Comparison of ENCODE assay signal across 1 cellular context in the genomic region with DNA sequence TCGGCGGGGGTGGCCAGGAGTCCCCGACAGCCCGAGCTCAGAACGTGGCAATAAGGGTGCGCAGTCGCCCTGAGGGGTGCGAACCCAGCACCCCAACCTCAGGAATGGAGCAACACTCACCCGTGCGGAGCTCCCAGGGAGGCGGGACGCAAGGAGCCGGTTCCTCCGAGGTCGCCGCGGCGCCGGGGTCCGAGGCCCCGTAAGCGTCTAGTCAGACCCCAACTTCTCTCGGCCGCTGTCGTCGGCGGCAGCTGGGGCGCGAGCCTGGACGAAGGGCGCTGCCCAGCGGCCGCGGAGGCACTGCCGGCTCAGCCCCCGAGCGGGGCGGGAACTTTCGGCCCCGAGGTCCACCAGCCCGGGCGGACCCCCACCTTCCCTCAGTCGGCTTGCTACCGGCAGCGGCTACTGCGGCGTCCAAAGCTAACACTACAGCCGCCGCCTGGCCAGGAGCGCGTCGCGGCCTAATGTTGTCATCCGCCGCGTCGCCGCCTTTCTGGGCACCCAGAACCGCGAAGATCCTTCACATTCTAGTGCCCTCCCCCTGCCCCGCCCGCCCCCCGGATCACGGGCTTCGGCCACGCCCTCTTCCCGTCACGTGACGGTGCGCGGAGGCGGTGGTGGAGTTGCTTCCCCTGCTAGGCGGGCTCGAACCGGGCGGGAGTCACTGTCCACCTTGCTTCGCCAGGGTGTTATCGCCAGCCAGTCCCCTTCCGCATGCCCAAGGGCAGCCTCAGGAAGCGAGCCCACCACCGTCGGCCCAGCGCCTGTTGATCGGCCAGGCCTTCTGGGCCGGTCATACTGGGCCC.
TF ChIP-seq lines count a peak whose summit lies in the region.

A gene with protein sequence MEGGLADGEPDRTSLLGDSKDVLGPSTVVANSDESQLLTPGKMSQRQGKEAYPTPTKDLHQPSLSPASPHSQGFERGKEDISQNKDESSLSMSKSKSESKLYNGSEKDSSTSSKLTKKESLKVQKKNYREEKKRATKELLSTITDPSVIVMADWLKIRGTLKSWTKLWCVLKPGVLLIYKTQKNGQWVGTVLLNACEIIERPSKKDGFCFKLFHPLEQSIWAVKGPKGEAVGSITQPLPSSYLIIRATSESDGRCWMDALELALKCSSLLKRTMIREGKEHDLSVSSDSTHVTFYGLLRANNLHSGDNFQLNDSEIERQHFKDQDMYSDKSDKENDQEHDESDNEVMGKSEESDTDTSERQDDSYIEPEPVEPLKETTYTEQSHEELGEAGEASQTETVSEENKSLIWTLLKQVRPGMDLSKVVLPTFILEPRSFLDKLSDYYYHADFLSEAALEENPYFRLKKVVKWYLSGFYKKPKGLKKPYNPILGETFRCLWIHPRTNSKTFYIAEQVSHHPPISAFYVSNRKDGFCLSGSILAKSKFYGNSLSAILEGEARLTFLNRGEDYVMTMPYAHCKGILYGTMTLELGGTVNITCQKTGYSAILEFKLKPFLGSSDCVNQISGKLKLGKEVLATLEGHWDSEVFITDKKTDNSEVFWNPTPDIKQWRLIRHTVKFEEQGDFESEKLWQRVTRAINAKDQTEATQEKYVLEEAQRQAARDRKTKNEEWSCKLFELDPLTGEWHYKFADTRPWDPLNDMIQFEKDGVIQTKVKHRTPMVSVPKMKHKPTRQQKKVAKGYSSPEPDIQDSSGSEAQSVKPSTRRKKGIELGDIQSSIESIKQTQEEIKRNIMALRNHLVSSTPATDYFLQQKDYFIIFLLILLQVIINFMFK (minus strand): TSS at position 495 of the 806 bp plus-strand sequence. CDS start 72,220 bp downstream, outside the sequence.

TF ChIP-seq in K562, 482 proteins besides CTCF, POLR2A, EP300 and RAD21 (continued from another document and continues in another):
- no peak; the same call in 1 of the 2 replicates for TF ChIP-seq KLF6 (CRISPR knock-in tag; IDR thresholded peaks at IDR 0.05; ENCODE audit: borderline replicate concordance)
- peak; percentile 82 for TF ChIP-seq L3MBTL2 (IDR thresholded peaks at IDR 0.05)
- TF ChIP-seq, protein P1, sequence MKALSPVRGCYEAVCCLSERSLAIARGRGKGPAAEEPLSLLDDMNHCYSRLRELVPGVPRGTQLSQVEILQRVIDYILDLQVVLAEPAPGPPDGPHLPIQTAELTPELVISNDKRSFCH (CRISPR knock-in tag; IDR thresholded peaks at IDR 0.05) = no peak
- TF ChIP-seq, protein P1 (tag; IDR thresholded peaks at IDR 0.05) = peak; percentile 51; the same call in 1 of the 2 replicates
- TF ChIP-seq ZBTB17 (CRISPR knock-in tag; IDR thresholded peaks at IDR 0.05) = peak; percentile 65; the same call in 1 of the 2 replicates
- peak; percentile 95 for TF ChIP-seq POLR2B (IDR thresholded peaks at IDR 0.05; ENCODE audit: low read depth, partially characterized antibody)
- peak; percentile 57; the same call in 1 of the 2 replicates for TF ChIP-seq CEBPG (CRISPR knock-in tag; IDR thresholded peaks at IDR 0.05)
- TF ChIP-seq CEBPG (tag; conservative IDR thresholded peaks at IDR 0.05 in 1 of 2, IDR thresholded peaks at IDR 0.05 in 1 of 2) = no peak
- TF ChIP-seq ARID1B (IDR thresholded peaks at IDR 0.05) = peak; percentile 59
- TF ChIP-seq SP1 (CRISPR knock-in tag; IDR thresholded peaks at IDR 0.05) = peak; percentile 64
- peak; percentile 78 for TF ChIP-seq ETV5 (CRISPR knock-in tag; IDR thresholded peaks at IDR 0.05; ENCODE audit: low read depth)
- TF ChIP-seq NFRKB (IDR thresholded peaks at IDR 0.05; ENCODE audit: low read depth) = peak; percentile 76; the same call in 1 of the 2 replicates
- TF ChIP-seq, protein P2, sequence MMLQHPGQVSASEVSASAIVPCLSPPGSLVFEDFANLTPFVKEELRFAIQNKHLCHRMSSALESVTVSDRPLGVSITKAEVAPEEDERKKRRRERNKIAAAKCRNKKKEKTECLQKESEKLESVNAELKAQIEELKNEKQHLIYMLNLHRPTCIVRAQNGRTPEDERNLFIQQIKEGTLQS (IDR thresholded peaks at IDR 0.05) = 0 out of 2 replicates have a peak, but pooled peaks have one; percentile 14
- TF ChIP-seq, protein P2 (CRISPR knock-in tag; conservative IDR thresholded peaks at IDR 0.05) = no peak
- peak; percentile 14 to 79; a peak in 1 of 4 replicates for TF ChIP-seq SIN3A (IDR thresholded peaks at IDR 0.05; ENCODE audit: borderline replicate concordance in 2 of 2, control insufficient read depth in 1 of 2, low read depth in 2 of 2, low read length in 2 of 2)
- peak; percentile 90 for TF ChIP-seq ATF1 (CRISPR knock-in tag; IDR thresholded peaks at IDR 0.05)
- TF ChIP-seq ATF1 (tag; IDR thresholded peaks at IDR 0.05) = peak; percentile 97
- TF ChIP-seq, protein P3, sequence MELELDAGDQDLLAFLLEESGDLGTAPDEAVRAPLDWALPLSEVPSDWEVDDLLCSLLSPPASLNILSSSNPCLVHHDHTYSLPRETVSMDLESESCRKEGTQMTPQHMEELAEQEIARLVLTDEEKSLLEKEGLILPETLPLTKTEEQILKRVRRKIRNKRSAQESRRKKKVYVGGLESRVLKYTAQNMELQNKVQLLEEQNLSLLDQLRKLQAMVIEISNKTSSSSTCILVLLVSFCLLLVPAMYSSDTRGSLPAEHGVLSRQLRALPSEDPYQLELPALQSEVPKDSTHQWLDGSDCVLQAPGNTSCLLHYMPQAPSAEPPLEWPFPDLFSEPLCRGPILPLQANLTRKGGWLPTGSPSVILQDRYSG (tag; conservative IDR thresholded peaks at IDR 0.05; ENCODE audit: low read depth) = peak; percentile 77
- no peak for TF ChIP-seq ZNF316 (IDR thresholded peaks at IDR 0.05)
- TF ChIP-seq KAT8 (IDR thresholded peaks at IDR 0.05; ENCODE audit: low read depth) = no peak
- peak; percentile 21; the same call in 1 of the 2 replicates for TF ChIP-seq CTBP1 (IDR thresholded peaks at IDR 0.05; ENCODE audit: borderline replicate concordance)
- TF ChIP-seq RBFOX2 (IDR thresholded peaks at IDR 0.05; ENCODE audit: low read depth, low read length) = peak; percentile 95
- TF ChIP-seq, protein P4, sequence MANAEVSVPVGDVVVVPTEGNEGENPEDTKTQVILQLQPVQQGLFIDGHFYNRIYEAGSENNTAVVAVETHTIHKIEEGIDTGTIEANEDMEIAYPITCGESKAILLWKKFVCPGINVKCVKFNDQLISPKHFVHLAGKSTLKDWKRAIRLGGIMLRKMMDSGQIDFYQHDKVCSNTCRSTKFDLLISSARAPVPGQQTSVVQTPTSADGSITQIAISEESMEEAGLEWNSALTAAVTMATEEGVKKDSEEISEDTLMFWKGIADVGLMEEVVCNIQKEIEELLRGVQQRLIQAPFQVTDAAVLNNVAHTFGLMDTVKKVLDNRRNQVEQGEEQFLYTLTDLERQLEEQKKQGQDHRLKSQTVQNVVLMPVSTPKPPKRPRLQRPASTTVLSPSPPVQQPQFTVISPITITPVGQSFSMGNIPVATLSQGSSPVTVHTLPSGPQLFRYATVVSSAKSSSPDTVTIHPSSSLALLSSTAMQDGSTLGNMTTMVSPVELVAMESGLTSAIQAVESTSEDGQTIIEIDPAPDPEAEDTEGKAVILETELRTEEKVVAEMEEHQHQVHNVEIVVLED (CRISPR knock-in tag; IDR thresholded peaks at IDR 0.05) = 0 out of 2 replicates have a peak, but pooled peaks have one; percentile 24
- peak; percentile 91 for TF ChIP-seq ZFX (CRISPR knock-in tag; IDR thresholded peaks at IDR 0.05)
- TF ChIP-seq TRIM24 (IDR thresholded peaks at IDR 0.05) = no peak
- TF ChIP-seq, protein P5, sequence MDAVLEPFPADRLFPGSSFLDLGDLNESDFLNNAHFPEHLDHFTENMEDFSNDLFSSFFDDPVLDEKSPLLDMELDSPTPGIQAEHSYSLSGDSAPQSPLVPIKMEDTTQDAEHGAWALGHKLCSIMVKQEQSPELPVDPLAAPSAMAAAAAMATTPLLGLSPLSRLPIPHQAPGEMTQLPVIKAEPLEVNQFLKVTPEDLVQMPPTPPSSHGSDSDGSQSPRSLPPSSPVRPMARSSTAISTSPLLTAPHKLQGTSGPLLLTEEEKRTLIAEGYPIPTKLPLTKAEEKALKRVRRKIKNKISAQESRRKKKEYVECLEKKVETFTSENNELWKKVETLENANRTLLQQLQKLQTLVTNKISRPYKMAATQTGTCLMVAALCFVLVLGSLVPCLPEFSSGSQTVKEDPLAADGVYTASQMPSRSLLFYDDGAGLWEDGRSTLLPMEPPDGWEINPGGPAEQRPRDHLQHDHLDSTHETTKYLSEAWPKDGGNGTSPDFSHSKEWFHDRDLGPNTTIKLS (IDR thresholded peaks at IDR 0.05; ENCODE audit: borderline replicate concordance, low read depth) = no peak; the same call in 1 of the 2 replicates
- TF ChIP-seq C11orf30 (IDR thresholded peaks at IDR 0.05; ENCODE audit: low read depth) = peak; percentile 93
- TF ChIP-seq, protein P6, sequence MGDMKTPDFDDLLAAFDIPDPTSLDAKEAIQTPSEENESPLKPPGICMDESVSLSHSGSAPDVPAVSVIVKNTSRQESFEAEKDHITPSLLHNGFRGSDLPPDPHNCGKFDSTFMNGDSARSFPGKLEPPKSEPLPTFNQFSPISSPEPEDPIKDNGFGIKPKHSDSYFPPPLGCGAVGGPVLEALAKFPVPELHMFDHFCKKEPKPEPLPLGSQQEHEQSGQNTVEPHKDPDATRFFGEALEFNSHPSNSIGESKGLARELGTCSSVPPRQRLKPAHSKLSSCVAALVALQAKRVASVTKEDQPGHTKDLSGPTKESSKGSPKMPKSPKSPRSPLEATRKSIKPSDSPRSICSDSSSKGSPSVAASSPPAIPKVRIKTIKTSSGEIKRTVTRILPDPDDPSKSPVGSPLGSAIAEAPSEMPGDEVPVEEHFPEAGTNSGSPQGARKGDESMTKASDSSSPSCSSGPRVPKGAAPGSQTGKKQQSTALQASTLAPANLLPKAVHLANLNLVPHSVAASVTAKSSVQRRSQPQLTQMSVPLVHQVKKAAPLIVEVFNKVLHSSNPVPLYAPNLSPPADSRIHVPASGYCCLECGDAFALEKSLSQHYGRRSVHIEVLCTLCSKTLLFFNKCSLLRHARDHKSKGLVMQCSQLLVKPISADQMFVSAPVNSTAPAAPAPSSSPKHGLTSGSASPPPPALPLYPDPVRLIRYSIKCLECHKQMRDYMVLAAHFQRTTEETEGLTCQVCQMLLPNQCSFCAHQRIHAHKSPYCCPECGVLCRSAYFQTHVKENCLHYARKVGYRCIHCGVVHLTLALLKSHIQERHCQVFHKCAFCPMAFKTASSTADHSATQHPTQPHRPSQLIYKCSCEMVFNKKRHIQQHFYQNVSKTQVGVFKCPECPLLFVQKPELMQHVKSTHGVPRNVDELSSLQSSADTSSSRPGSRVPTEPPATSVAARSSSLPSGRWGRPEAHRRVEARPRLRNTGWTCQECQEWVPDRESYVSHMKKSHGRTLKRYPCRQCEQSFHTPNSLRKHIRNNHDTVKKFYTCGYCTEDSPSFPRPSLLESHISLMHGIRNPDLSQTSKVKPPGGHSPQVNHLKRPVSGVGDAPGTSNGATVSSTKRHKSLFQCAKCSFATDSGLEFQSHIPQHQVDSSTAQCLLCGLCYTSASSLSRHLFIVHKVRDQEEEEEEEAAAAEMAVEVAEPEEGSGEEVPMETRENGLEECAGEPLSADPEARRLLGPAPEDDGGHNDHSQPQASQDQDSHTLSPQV (IDR thresholded peaks at IDR 0.05) = peak; percentile 91
- TF ChIP-seq, protein P7, sequence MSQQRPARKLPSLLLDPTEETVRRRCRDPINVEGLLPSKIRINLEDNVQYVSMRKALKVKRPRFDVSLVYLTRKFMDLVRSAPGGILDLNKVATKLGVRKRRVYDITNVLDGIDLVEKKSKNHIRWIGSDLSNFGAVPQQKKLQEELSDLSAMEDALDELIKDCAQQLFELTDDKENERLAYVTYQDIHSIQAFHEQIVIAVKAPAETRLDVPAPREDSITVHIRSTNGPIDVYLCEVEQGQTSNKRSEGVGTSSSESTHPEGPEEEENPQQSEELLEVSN (IDR thresholded peaks at IDR 0.05; ENCODE audit: borderline replicate concordance in 1 of 2, extremely low read depth in 1 of 2, insufficient read depth in 1 of 2, insufficient read length in 1 of 2, low read depth in 1 of 2, low read length in 1 of 2, poor library complexity in 1 of 2, severe bottlenecking in 1 of 2) = peak; percentile 85 to 88
- peak; percentile 54 for TF ChIP-seq NFIC (IDR thresholded peaks at IDR 0.05)
- TF ChIP-seq SRF (CRISPR knock-in tag; IDR thresholded peaks at IDR 0.05) = 0 out of 4 replicates have a peak, but pooled peaks of 1 of the 2 experiments have one; percentile 19
- peak; percentile 91 for TF ChIP-seq TBP (optimal IDR thresholded peaks at IDR 0.05; ENCODE audit: low read depth, low read length)
- TF ChIP-seq SPI1 (IDR thresholded peaks at IDR 0.05; ENCODE audit: borderline replicate concordance, low read depth, low read length) = 0 out of 2 replicates have a peak, but pooled peaks have one; percentile 5
- no peak for TF ChIP-seq MAFF (IDR thresholded peaks at IDR 0.05; ENCODE audit: low read length)
- peak; percentile 92 for TF ChIP-seq SIN3B (IDR thresholded peaks at IDR 0.05; ENCODE audit: low read depth)
- TF ChIP-seq, protein P8, sequence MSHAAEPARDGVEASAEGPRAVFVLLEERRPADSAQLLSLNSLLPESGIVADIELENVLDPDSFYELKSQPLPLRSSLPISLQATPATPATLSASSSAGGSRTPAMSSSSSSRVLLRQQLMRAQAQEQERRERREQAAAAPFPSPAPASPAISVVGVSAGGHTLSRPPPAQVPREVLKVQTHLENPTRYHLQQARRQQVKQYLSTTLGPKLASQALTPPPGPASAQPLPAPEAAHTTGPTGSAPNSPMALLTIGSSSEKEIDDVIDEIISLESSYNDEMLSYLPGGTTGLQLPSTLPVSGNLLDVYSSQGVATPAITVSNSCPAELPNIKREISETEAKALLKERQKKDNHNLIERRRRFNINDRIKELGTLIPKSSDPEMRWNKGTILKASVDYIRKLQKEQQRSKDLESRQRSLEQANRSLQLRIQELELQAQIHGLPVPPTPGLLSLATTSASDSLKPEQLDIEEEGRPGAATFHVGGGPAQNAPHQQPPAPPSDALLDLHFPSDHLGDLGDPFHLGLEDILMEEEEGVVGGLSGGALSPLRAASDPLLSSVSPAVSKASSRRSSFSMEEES (CRISPR knock-in tag; IDR thresholded peaks at IDR 0.05) = peak; percentile 99
- TF ChIP-seq, protein P9, sequence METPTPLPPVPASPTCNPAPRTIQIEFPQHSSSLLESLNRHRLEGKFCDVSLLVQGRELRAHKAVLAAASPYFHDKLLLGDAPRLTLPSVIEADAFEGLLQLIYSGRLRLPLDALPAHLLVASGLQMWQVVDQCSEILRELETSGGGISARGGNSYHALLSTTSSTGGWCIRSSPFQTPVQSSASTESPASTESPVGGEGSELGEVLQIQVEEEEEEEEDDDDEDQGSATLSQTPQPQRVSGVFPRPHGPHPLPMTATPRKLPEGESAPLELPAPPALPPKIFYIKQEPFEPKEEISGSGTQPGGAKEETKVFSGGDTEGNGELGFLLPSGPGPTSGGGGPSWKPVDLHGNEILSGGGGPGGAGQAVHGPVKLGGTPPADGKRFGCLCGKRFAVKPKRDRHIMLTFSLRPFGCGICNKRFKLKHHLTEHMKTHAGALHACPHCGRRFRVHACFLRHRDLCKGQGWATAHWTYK (CRISPR knock-in tag; IDR thresholded peaks at IDR 0.05) = peak; percentile 61
